8 cellular contexts compared by ENCODE assay signal in the genomic region with DNA sequence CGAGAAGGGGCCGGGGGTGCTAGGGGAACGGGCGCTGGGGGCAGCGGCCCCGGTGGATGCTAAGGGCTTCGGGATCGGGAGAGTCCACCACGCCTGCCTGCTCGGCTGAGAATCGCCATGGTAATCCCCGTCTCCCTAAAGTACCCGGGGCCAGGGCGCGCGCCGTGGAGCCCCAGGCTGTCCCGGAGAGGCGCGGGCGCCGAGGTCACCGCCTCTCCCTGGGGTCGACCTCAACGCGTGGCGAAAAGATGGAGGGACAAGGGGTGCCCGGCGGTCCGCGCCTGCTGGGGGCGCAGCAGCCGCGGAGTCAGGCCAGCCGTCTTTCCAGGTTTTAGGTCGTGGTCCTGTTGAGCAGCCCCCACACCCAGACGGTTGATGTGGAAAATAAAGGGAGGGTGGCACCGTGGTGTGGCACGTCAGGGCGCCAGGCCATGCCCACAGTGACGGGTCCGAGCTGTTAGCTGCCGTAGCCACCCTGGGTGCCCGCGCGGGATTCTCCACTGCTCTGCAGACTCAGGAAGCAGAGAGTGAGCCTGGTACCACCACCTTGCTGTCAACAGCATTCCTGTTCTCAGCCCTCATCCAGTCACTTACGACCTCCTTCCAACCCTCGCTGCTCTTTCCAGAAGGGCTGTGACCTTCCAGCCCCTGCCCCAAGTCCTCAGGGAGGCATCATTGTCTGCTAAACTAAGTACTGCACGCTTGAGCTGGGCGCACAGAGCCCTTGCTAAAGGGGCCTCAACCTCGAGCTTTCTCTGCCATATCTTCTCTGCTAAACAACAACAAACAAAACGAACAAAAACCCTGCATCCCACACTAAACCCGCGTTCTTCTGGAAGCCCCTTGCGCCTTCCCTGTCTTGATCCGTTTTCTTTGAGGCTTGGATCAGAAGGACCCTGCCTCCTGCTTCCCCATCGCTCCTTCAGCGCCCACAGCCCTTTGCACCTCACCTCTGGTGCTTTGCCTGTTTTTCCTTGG. TPM values are rescaled to one million over a fixed set of nuclear protein-coding genes. Genes with fewer than 3 reads are reported as not detected.
DNase-seq lines count a peak whose midpoint lies in the region; ATAC-seq and TF ChIP-seq lines count a peak whose summit lies in the region.

No MANE protein-coding gene starts in this region.

- H3K27ac ChIP-seq in coronary artery = no peak overlapping the region

- no peaks in the 10 kb centered on the region for H3K9me3 ChIP-seq in mucosa of descending colon

- no peaks in the 10 kb centered on the region for H3K36me3 ChIP-seq in mucosa of descending colon (ENCODE audit: low read depth)

- ATAC-seq in HG02588 (IDR thresholded peaks at IDR 0.05; ENCODE audit: unreplicated experiment) = peak; percentile 13
- peak; percentile 47 for ATAC-seq in SK-N-SH treated with all-trans-retinoic acid at 6 μM for 48 hours
- peak; percentile 26 for ATAC-seq in mucosa of descending colon
- ATAC-seq in HG03159 (IDR thresholded peaks at IDR 0.05; ENCODE audit: unreplicated experiment) = no peak
- no peak for ATAC-seq in GM21447 (IDR thresholded peaks at IDR 0.05; ENCODE audit: unreplicated experiment)

- H3K4me1 ChIP-seq in mucosa of descending colon (ENCODE audit: low read depth) = peaks cover 12% of the 10 kb centered on the region

- TF ChIP-seq CTCF in coronary artery (IDR thresholded peaks at IDR 0.05) (no peak), mucosa of descending colon (IDR thresholded peaks at IDR 0.05) (no peak)

- intact Hi-C loops in mucosa of descending colon (cut with DNase I, micrococcal nuclease) = no loop called here

- DNase-seq in ELF-1 (ENCODE audit: low read depth, low spot score) (peak; percentile 53), coronary artery (ENCODE audit: low spot score) (no peak), mucosa of descending colon (peak in 1 of 3 donors; percentile 27), epidermal melanocyte (ENCODE audit: insufficient read length, low spot score) (no peak)

- H3K4me3 ChIP-seq in coronary artery = peak overlapping the region; percentile 76
- no peak overlapping the region for H3K4me3 ChIP-seq in mucosa of descending colon

TF ChIP-seq in SK-N-SH treated with all-trans-retinoic acid at 6 μM for 48 hours, 23 proteins besides CTCF, POLR2A, EP300 and RAD21:
- TF ChIP-seq, protein P1, sequence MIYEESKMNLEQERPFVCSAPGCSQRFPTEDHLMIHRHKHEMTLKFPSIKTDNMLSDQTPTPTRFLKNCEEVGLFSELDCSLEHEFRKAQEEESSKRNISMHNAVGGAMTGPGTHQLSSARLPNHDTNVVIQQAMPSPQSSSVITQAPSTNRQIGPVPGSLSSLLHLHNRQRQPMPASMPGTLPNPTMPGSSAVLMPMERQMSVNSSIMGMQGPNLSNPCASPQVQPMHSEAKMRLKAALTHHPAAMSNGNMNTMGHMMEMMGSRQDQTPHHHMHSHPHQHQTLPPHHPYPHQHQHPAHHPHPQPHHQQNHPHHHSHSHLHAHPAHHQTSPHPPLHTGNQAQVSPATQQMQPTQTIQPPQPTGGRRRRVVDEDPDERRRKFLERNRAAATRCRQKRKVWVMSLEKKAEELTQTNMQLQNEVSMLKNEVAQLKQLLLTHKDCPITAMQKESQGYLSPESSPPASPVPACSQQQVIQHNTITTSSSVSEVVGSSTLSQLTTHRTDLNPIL (CRISPR knock-in tag; IDR thresholded peaks at IDR 0.05; ENCODE audit: low read depth) = no peak
- no peak for TF ChIP-seq PATZ1 (CRISPR knock-in tag; IDR thresholded peaks at IDR 0.05; ENCODE audit: borderline replicate concordance)
- TF ChIP-seq, protein P2, sequence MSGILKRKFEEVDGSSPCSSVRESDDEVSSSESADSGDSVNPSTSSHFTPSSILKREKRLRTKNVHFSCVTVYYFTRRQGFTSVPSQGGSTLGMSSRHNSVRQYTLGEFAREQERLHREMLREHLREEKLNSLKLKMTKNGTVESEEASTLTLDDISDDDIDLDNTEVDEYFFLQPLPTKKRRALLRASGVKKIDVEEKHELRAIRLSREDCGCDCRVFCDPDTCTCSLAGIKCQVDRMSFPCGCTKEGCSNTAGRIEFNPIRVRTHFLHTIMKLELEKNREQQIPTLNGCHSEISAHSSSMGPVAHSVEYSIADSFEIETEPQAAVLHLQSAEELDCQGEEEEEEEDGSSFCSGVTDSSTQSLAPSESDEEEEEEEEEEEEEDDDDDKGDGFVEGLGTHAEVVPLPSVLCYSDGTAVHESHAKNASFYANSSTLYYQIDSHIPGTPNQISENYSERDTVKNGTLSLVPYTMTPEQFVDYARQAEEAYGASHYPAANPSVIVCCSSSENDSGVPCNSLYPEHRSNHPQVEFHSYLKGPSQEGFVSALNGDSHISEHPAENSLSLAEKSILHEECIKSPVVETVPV (CRISPR knock-in tag; IDR thresholded peaks at IDR 0.05) = no peak
- TF ChIP-seq ZFP30 (CRISPR knock-in tag; IDR thresholded peaks at IDR 0.05) = no peak
- no peak for TF ChIP-seq CSDC2 (CRISPR knock-in tag; IDR thresholded peaks at IDR 0.05)
- TF ChIP-seq POU6F1 (CRISPR knock-in tag; IDR thresholded peaks at IDR 0.05; ENCODE audit: borderline replicate concordance, low read depth) = no peak
- TF ChIP-seq OSR1 (CRISPR knock-in tag; IDR thresholded peaks at IDR 0.05) = no peak
- no peak for TF ChIP-seq ZNF8 (CRISPR knock-in tag; IDR thresholded peaks at IDR 0.05)
- no peak for TF ChIP-seq ZFP3 (CRISPR knock-in tag; IDR thresholded peaks at IDR 0.05)
- no peak for TF ChIP-seq TOX (CRISPR knock-in tag; IDR thresholded peaks at IDR 0.05; ENCODE audit: borderline replicate concordance)
- no peak for TF ChIP-seq TCF4 (CRISPR knock-in tag; IDR thresholded peaks at IDR 0.05; ENCODE audit: borderline replicate concordance)
- TF ChIP-seq RARB (CRISPR knock-in tag; IDR thresholded peaks at IDR 0.05) = no peak
- TF ChIP-seq ESRRG (CRISPR knock-in tag; IDR thresholded peaks at IDR 0.05) = no peak

RNA-seq across cellular contexts. Expression of gene SMKR1, which starts 0.7 kb away (rescaled TPM):
- total RNA-seq in mucosa of descending colon = not detected

Comparison
In these comparisons a context has a peak if more than half of its experiments do, and no peak if none do; other contexts are left out.
1. ATAC-seq: peak in HG02588 (single experiment), SK-N-SH treated with all-trans-retinoic acid at 6 μM for 48 hours (single experiment) and mucosa of descending colon (single experiment); none in HG03159 (single experiment) and GM21447 (single experiment).